25 cellular contexts compared by ENCODE assay signal in the genomic region with DNA sequence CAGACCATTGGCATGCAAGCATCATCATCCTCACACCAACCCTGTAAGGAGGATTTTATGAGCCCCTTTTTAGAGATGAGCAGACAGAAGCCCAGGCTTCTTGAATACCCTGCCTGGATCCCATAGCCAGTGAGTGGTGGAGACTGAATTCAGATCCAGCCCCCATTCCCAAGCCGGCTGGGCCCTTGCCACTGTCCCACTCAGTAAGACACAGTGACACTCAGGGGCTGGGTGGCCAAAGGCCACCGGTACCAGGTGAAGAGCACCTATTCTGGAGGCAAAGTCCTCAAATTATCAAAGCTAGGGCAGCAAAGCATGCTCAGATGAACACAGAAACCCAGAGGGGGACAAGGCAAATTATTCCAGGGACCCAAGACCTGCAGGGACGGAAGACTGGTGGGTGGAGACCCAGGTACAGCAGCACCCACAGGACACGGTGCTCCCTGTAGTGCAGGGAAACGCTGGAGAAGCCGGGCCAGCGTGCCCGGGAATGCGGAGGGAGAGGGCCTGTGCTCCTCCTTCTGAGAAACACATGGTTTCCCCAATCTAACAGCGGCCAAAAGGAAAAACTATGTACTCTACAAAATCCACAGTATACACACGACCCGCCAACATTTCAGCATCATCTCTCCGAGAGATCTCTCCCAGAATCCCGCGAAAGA. TPM values are rescaled to one million over a fixed set of nuclear protein-coding genes. Genes with fewer than 3 reads are reported as not detected.
"Had no signal": no experiment of that assay in that cellular context is flagged by ENCODE, and none has a peak within 500 bp of the region (broad histone marks: within the 10 kb centered on the region; RNA-seq: fewer than 3 reads in every experiment).

No MANE protein-coding gene starts in this region.

- H3K27ac ChIP-seq: KMS-11, PC-9, RWPE1, SJCRH30, SK-N-MC had no signal

- H3K4me1 ChIP-seq: SJCRH30 had no signal

- H3K9me3 ChIP-seq: SJCRH30 had no signal

- H3K36me3 ChIP-seq: SJCRH30 had no signal

- H3K4me2 ChIP-seq: KMS-11, PC-9 had no signal

- FAIRE-seq: RCC 7860 had no signal

- H3K9ac ChIP-seq: KMS-11 had no signal

- H3K4me3 ChIP-seq: PC-9, SJCRH30, SK-N-MC had no signal

- H2AFZ ChIP-seq: PC-9 had no signal

- DNase-seq: Karpas-422, KBM-7, MM.1S, MV-4-11, NCI-H1105, NCI-H1417 treated with DMSO at 0.1 percent for 48 hours, NCI-H1436 treated with DMSO at 0.1 percent for 48 hours, NCI-H187 treated with DMSO at 0.1 percent for 48 hours, NCI-H2227 treated with DMSO at 0.1 percent for 48 hours, NCI-H446, NCI-H510A treated with DMSO at 0.1 percent for 48 hours, NCI-H526, PC-9, SIG-M5, SJCRH30 had no signal

RNA-seq across cellular contexts. Expression of a gene that starts 33.2 kb away (rescaled TPM):
- total RNA-seq: LHCN-M2, MCF 10A, NCI-H460, OCI-LY7, PC-9, Right ventricle myocardium inferior, RPMI7951, SJCRH30 had no signal
